Comparison of ENCODE assay signal across 11 cellular contexts in the genomic region with DNA sequence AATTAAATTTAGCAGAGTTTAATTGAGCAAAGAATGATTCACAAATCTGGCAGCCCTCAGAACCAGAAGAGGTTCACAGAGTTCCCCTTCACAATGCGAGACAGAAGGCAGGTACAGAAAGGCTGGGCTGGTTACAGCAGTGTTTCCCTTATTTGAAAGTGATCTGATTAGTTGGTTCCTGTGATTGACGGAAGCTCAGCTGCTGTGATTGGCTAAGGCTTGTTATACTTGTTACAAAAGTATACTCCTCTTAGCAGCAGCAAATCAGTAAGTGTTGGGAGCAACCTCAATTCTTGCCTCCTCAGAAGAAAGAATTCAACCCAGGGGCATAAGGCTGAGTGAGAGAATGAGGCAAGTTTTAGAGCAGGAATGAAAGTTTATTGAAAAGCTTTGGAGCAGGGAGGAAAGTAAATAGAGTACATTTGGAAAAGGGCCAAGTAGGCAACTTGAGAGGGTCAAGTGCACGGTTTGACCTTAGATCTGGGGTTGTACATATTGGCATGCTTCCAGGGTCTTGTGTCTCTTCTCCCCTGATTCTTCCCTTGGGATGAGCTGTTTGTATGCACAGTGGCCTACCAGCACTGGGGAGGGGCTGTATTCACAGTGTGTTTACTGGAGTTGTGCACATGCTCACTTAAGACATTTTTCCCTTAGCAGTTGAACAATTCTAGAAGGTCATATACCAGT.
DNase-seq lines count a peak whose midpoint lies in the region; ATAC-seq and TF ChIP-seq lines count a peak whose summit lies in the region.
"Had no signal": no experiment of that assay in that cellular context is flagged by ENCODE, and none has a peak within 500 bp of the region (broad histone marks: within the 10 kb centered on the region; RNA-seq: fewer than 3 reads in every experiment).

No MANE protein-coding gene starts in this region.

- intact Hi-C loops in lower lobe of right lung (cut with DNase I): no loop called here

- peaks cover 1% of the 10 kb centered on the region for H3K36me3 Mint-ChIP-seq in chondrocyte (ENCODE audit: low read depth)

- peaks cover 13% of the 10 kb centered on the region for H3K4me1 ChIP-seq in lower lobe of right lung

- in situ Hi-C loops in ACHN (cut with HindIII; ENCODE audit: low pct_ligation_motif_present, low pct_unique_long_range_greater_than_20kb, low sequenced_read_pairs): no loop called here

- H3K9me3 ChIP-seq in lower lobe of right lung: no peaks in the 10 kb centered on the region

- H3K9me3 Mint-ChIP-seq in chondrocyte (ENCODE audit: low read depth): no peaks in the 10 kb centered on the region

- peak overlapping the region; percentile 68 for H3K27ac Mint-ChIP-seq in chondrocyte (ENCODE audit: unreplicated experiment)
- H3K27ac Mint-ChIP-seq: B cell had no signal

- H3K4me1 Mint-ChIP-seq in chondrocyte (ENCODE audit: low read depth): peaks cover 27% of the 10 kb centered on the region
- H3K4me1 Mint-ChIP-seq: B cell had no signal

- H3K4me3 ChIP-seq in lower lobe of right lung (no peak overlapping the region), H7 (ENCODE audit: insufficient read depth, low read depth, low read length) (no peak overlapping the region)

- H3K27ac ChIP-seq in lower lobe of right lung: no peak overlapping the region

- no peaks in the 10 kb centered on the region for H3K27me3 ChIP-seq in lower lobe of right lung (ENCODE audit: low read depth)
- H3K27me3 ChIP-seq in H7 (ENCODE audit: control insufficient read depth, insufficient read depth, low read length): no peaks in the 10 kb centered on the region

- DNase-seq in ACHN (peak; percentile 44), NCI-H2171 (lab: John Stamatoyannopoulos, UW) (peak; percentile 48), chondrocyte (ENCODE audit: low spot score) (no peak), lower lobe of right lung (no peak), ecto neural progenitor cell (ENCODE audit: low spot score) (no peak), H7 (no peak), GOT3 (lab: John Stamatoyannopoulos, UW) (no peak)
- DNase-seq in activated CD4-positive, CD25-positive, alpha-beta regulatory T cell treated with anti-CD3 and anti-CD28 coated beads, Interleukin-2, amount 50 U/mL, for 72 hours: no peak
- DNase-seq: cerebellar nuclear complex, NCI-H446 had no signal

- H3K36me3 ChIP-seq in lower lobe of right lung (no peaks in the 10 kb centered on the region), H7 (replicated peaks; ENCODE audit: control insufficient read depth, insufficient read depth, low read length) (no peaks in the 10 kb centered on the region)

- peak; percentile 93 to 97 for ATAC-seq in lower lobe of right lung

- H3K27me3 Mint-ChIP-seq in chondrocyte (ENCODE audit: low read depth): no peaks in the 10 kb centered on the region
- H3K27me3 Mint-ChIP-seq: B cell had no signal

- TF ChIP-seq CTCF in chondrocyte (IDR thresholded peaks at IDR 0.05): no peak
- no peak for TF ChIP-seq CTCF in lower lobe of right lung (IDR thresholded peaks at IDR 0.05)

- no peak overlapping the region for H3K4me3 Mint-ChIP-seq in chondrocyte (ENCODE audit: unreplicated experiment)
- H3K4me3 Mint-ChIP-seq: B cell had no signal

Comparison
In these comparisons a context has a peak if more than half of its experiments do, and no peak if none do; other contexts are left out.
1. DNase-seq: peak in ACHN (single experiment) and NCI-H2171 (single experiment); none in chondrocyte (single experiment), lower lobe of right lung (single experiment), ecto neural progenitor cell (single experiment), H7 (single experiment), activated CD4-positive, CD25-positive, alpha-beta regulatory T cell treated with anti-CD3 and anti-CD28 coated beads, Interleukin-2, amount 50 U/mL, for 72 hours (single experiment) and GOT3 (single experiment).